In the genomic region with DNA sequence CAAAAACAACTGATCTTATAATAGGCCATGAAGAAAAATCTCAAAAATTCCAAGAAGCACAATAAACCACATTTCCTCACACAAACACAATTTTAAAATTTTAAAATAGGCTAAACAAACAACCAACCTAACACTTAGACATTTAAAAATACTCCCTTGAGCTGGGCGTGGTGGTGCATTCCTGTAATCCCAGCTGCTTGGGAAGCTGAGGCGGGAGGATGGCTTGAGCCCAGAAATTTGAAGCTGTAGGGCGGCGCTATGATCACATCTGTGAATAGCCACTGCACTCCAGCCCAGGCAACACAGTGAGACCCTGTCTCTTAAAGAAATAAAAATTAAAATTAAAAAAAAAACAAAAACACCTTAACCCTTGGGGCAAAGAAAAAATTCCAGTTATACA, we compare ENCODE assay signal across 22 cellular contexts.
"Had no signal": no experiment of that assay in that cellular context is flagged by ENCODE, and none has a peak within 500 bp of the region (broad histone marks: within the 10 kb centered on the region; RNA-seq: fewer than 3 reads in every experiment).

No MANE protein-coding gene starts in this region.

- H3K27ac Mint-ChIP-seq: activated B cell treated with CpG ODN at 0.5 μM for 24 hours; activated naive CD8-positive, alpha-beta T cell treated with anti-CD3 and anti-CD28 coated beads for 36 hours; endodermal cell; mesothelial cell of epicardium; T-helper 17 cell; type B pancreatic cell had no signal

- H3K27me3 ChIP-seq: esophagus squamous epithelium, heart left ventricle, ovary, right atrium auricular region had no signal

- DNase-seq: activated B cell treated with CpG ODN at 0.5 μM for 24 hours; activated CD4-positive, alpha-beta T cell treated with anti-CD3 and anti-CD28 coated beads for 36 hours; activated CD4-positive, alpha-beta T cell treated with anti-CD3 and anti-CD28 coated beads, Interleukin-2, amount 50 U/mL, for 48 hours; activated naive CD4-positive, alpha-beta T cell treated with Interleukin-2 at 50 U/mL for 16 hours; activated naive CD8-positive, alpha-beta T cell treated with anti-CD3 and anti-CD28 coated beads for 36 hours; activated T-cell treated with anti-CD3 and anti-CD28 coated beads, Interleukin-2, amount 50 U/mL, for 4 hours; cortex of kidney; endodermal cell; esophagus squamous epithelium; heart left ventricle; left ventricle myocardium superior; mammary epithelial cell; ovary; stimulated activated CD4-positive, alpha-beta T cell treated with anti-CD3 and anti-CD28 coated beads, Interleukin-12 subunit alpha, Interleukin-12 subunit beta, amount 100 ng/mL, for 4 hours; T-helper 17 cell had no signal

- H3K9me3 ChIP-seq: esophagus squamous epithelium, heart left ventricle, ovary, prostate gland, right atrium auricular region, thoracic aorta had no signal

- H3K4me1 ChIP-seq: prostate gland had no signal

- ATAC-seq: activated CD4-positive, alpha-beta T cell treated with anti-CD3 and anti-CD28 coated beads for 36 hours; activated T-cell treated with anti-CD3 and anti-CD28 coated beads, Interleukin-2, amount 50 U/mL, for 4 hours; heart left ventricle; left ventricle myocardium superior; natural killer cell treated with Interleukin-12 subunit alpha and Interleukin-12 subunit beta and Interleukin-15 and Interleukin-18, amount 100 ng/mL, for 72 hours; T-helper 17 cell had no signal

- H3K27me3 Mint-ChIP-seq: activated B cell treated with CpG ODN at 0.5 μM for 24 hours; activated CD4-positive, alpha-beta T cell treated with anti-CD3 and anti-CD28 coated beads for 36 hours; activated naive CD8-positive, alpha-beta T cell treated with anti-CD3 and anti-CD28 coated beads for 36 hours; central memory CD8-positive, alpha-beta T cell; natural killer cell treated with Interleukin-12 subunit alpha and Interleukin-12 subunit beta and Interleukin-15 and Interleukin-18, amount 100 ng/mL, for 72 hours; T-helper 17 cell had no signal

- H3K9me3 Mint-ChIP-seq: activated B cell treated with CpG ODN at 0.5 μM for 24 hours; activated naive CD8-positive, alpha-beta T cell treated with anti-CD3 and anti-CD28 coated beads for 36 hours; activated T-cell treated with anti-CD3 and anti-CD28 coated beads, Interleukin-2, amount 50 U/mL, for 4 hours; central memory CD8-positive, alpha-beta T cell; endodermal cell; mesothelial cell of epicardium; natural killer cell treated with Interleukin-12 subunit alpha and Interleukin-12 subunit beta and Interleukin-15 and Interleukin-18, amount 100 ng/mL, for 72 hours; type B pancreatic cell had no signal

- H3K4me3 Mint-ChIP-seq: activated B cell treated with CpG ODN at 0.5 μM for 24 hours; activated CD4-positive, alpha-beta T cell treated with anti-CD3 and anti-CD28 coated beads for 36 hours; activated naive CD8-positive, alpha-beta T cell treated with anti-CD3 and anti-CD28 coated beads for 36 hours; activated T-cell treated with anti-CD3 and anti-CD28 coated beads, Interleukin-2, amount 50 U/mL, for 4 hours; central memory CD8-positive, alpha-beta T cell; endodermal cell; mesothelial cell of epicardium; natural killer cell treated with Interleukin-12 subunit alpha and Interleukin-12 subunit beta and Interleukin-15 and Interleukin-18, amount 100 ng/mL, for 72 hours; T-helper 17 cell; type B pancreatic cell had no signal

- H3K36me3 Mint-ChIP-seq: mesothelial cell of epicardium; natural killer cell treated with Interleukin-12 subunit alpha and Interleukin-12 subunit beta and Interleukin-15 and Interleukin-18, amount 100 ng/mL, for 72 hours; type B pancreatic cell had no signal

- H3K4me3 ChIP-seq: esophagus squamous epithelium, heart left ventricle, ovary, prostate gland, right atrium auricular region, thoracic aorta had no signal

- H3K36me3 ChIP-seq: esophagus squamous epithelium, ovary, prostate gland, right atrium auricular region, thoracic aorta had no signal

- H3K27ac ChIP-seq: esophagus squamous epithelium, heart left ventricle, ovary, prostate gland, right atrium auricular region, thoracic aorta had no signal
